Comparison of ENCODE assay signal across 2 cellular contexts in the genomic region with DNA sequence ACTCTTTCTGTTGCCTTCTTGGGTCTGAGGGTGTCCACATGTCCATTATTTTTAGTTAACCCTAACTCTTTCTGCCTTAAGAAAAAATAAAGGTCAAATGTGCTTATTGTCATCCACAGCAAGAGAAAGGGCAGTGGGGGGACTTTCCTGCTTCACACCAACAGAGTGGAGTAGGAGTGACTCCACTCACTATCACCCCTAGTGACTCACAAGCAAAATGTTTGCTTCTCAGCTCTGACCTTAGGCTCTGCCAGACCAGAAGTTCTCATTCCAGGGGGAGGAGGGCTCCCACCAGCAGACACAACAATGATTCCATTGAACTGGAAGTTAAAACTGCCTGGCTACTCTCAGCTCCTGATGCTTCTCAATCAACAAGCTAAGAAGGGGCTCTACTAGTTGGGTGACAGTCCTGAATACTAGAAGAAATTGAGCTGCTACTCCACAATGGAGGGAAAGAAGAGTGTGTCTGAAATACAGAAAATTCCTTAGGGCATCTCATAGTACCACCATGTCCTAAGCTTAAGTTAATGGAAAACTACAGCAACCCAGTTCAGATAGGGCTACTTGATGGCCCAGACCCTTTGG.
TF ChIP-seq lines count a peak whose summit lies in the region.

No MANE protein-coding gene starts in this region.

TF ChIP-seq in K562, 482 proteins besides CTCF, POLR2A, EP300 and RAD21 (continued from another document):
- TF ChIP-seq, protein P1, sequence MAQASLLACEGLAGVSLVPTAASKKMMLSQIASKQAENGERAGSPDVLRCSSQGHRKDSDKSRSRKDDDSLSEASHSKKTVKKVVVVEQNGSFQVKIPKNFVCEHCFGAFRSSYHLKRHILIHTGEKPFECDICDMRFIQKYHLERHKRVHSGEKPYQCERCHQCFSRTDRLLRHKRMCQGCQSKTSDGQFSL (CRISPR knock-in tag; IDR thresholded peaks at IDR 0.05), result no peak
- TF ChIP-seq, protein P1 (tag; IDR thresholded peaks at IDR 0.05), result no peak
- TF ChIP-seq HDAC6 (IDR thresholded peaks at IDR 0.05; ENCODE audit: low read depth, low read length) (no peak), ZNF695 (CRISPR knock-in tag; IDR thresholded peaks at IDR 0.05) (no peak), ZFPM2 (CRISPR knock-in tag; IDR thresholded peaks at IDR 0.05) (no peak), JUNB (CRISPR knock-in tag; conservative IDR thresholded peaks at IDR 0.05) (no peak), NONO (IDR thresholded peaks at IDR 0.05; ENCODE audit: low read depth in 2 of 2, low read length in 1 of 2) (no peak), ZNF316 (IDR thresholded peaks at IDR 0.05) (no peak), ATF1 (CRISPR knock-in tag; IDR thresholded peaks at IDR 0.05) (no peak), ATF1 (tag; IDR thresholded peaks at IDR 0.05) (no peak)

TF ChIP-seq in HepG2, 621 proteins besides CTCF, POLR2A, EP300 and RAD21 (continued from another document and continues in another):
- TF ChIP-seq, protein P2, sequence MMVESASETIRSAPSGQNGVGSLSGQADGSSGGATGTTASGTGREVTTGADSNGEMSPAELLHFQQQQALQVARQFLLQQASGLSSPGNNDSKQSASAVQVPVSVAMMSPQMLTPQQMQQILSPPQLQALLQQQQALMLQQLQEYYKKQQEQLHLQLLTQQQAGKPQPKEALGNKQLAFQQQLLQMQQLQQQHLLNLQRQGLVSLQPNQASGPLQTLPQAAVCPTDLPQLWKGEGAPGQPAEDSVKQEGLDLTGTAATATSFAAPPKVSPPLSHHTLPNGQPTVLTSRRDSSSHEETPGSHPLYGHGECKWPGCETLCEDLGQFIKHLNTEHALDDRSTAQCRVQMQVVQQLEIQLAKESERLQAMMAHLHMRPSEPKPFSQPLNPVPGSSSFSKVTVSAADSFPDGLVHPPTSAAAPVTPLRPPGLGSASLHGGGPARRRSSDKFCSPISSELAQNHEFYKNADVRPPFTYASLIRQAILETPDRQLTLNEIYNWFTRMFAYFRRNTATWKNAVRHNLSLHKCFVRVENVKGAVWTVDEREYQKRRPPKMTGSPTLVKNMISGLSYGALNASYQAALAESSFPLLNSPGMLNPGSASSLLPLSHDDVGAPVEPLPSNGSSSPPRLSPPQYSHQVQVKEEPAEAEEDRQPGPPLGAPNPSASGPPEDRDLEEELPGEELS (CRISPR knock-in tag; IDR thresholded peaks at IDR 0.05), result peak; percentile 81
- TF ChIP-seq ZNF564 (CRISPR knock-in tag; IDR thresholded peaks at IDR 0.05) (no peak), ZFP36L1 (CRISPR knock-in tag; IDR thresholded peaks at IDR 0.05) (no peak), EED (CRISPR knock-in tag; IDR thresholded peaks at IDR 0.05) (no peak), ZNF775 (CRISPR knock-in tag; IDR thresholded peaks at IDR 0.05; ENCODE audit: borderline replicate concordance) (no peak), ZNF572 (CRISPR knock-in tag; IDR thresholded peaks at IDR 0.05) (no peak), ZNF678 (CRISPR knock-in tag; IDR thresholded peaks at IDR 0.05) (no peak), GTF3A (CRISPR knock-in tag; conservative IDR thresholded peaks at IDR 0.05) (no peak), CAMTA2 (CRISPR knock-in tag; IDR thresholded peaks at IDR 0.05; ENCODE audit: borderline replicate concordance) (no peak), ZNF546 (CRISPR knock-in tag; conservative IDR thresholded peaks at IDR 0.05) (no peak), TEAD3 (CRISPR knock-in tag; optimal IDR thresholded peaks at IDR 0.05; ENCODE audit: borderline replicate concordance) (peak; percentile 99), ZKSCAN8 (CRISPR knock-in tag; IDR thresholded peaks at IDR 0.05; ENCODE audit: borderline replicate concordance) (peak; percentile 42; the same call in 1 of the 2 replicates), SRSF4 (IDR thresholded peaks at IDR 0.05; ENCODE audit: low read depth, low read length, poor library complexity, severe bottlenecking) (no peak), TCF7L2 (IDR thresholded peaks at IDR 0.05; ENCODE audit: low read depth, low read length) (no peak), SNAI1 (CRISPR knock-in tag; IDR thresholded peaks at IDR 0.05; ENCODE audit: borderline replicate concordance) (no peak), NCOA5 (CRISPR knock-in tag; IDR thresholded peaks at IDR 0.05) (no peak), SP140L (CRISPR knock-in tag; IDR thresholded peaks at IDR 0.05; ENCODE audit: borderline replicate concordance) (no peak), HNRNPH1 (optimal IDR thresholded peaks at IDR 0.05; ENCODE audit: low read depth, low read length) (no peak), RBM22 (optimal IDR thresholded peaks at IDR 0.05; ENCODE audit: low read length) (no peak), TP53 (CRISPR knock-in tag; conservative IDR thresholded peaks at IDR 0.05) (no peak), ZNF333 (CRISPR knock-in tag; IDR thresholded peaks at IDR 0.05; ENCODE audit: borderline replicate concordance) (no peak), HDAC6 (IDR thresholded peaks at IDR 0.05; ENCODE audit: low read depth, low read length) (no peak), STAT5B (CRISPR knock-in tag; IDR thresholded peaks at IDR 0.05) (no peak), ZNF124 (CRISPR knock-in tag; IDR thresholded peaks at IDR 0.05) (no peak)
- TF ChIP-seq, protein P3, sequence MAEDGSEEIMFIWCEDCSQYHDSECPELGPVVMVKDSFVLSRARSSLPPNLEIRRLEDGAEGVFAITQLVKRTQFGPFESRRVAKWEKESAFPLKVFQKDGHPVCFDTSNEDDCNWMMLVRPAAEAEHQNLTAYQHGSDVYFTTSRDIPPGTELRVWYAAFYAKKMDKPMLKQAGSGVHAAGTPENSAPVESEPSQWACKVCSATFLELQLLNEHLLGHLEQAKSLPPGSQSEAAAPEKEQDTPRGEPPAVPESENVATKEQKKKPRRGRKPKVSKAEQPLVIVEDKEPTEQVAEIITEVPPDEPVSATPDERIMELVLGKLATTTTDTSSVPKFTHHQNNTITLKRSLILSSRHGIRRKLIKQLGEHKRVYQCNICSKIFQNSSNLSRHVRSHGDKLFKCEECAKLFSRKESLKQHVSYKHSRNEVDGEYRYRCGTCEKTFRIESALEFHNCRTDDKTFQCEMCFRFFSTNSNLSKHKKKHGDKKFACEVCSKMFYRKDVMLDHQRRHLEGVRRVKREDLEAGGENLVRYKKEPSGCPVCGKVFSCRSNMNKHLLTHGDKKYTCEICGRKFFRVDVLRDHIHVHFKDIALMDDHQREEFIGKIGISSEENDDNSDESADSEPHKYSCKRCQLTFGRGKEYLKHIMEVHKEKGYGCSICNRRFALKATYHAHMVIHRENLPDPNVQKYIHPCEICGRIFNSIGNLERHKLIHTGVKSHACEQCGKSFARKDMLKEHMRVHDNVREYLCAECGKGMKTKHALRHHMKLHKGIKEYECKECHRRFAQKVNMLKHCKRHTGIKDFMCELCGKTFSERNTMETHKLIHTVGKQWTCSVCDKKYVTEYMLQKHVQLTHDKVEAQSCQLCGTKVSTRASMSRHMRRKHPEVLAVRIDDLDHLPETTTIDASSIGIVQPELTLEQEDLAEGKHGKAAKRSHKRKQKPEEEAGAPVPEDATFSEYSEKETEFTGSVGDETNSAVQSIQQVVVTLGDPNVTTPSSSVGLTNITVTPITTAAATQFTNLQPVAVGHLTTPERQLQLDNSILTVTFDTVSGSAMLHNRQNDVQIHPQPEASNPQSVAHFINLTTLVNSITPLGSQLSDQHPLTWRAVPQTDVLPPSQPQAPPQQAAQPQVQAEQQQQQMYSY (CRISPR knock-in tag; IDR thresholded peaks at IDR 0.05), result no peak
- TF ChIP-seq, protein P4, sequence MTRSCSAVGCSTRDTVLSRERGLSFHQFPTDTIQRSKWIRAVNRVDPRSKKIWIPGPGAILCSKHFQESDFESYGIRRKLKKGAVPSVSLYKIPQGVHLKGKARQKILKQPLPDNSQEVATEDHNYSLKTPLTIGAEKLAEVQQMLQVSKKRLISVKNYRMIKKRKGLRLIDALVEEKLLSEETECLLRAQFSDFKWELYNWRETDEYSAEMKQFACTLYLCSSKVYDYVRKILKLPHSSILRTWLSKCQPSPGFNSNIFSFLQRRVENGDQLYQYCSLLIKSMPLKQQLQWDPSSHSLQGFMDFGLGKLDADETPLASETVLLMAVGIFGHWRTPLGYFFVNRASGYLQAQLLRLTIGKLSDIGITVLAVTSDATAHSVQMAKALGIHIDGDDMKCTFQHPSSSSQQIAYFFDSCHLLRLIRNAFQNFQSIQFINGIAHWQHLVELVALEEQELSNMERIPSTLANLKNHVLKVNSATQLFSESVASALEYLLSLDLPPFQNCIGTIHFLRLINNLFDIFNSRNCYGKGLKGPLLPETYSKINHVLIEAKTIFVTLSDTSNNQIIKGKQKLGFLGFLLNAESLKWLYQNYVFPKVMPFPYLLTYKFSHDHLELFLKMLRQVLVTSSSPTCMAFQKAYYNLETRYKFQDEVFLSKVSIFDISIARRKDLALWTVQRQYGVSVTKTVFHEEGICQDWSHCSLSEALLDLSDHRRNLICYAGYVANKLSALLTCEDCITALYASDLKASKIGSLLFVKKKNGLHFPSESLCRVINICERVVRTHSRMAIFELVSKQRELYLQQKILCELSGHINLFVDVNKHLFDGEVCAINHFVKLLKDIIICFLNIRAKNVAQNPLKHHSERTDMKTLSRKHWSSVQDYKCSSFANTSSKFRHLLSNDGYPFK (CRISPR knock-in tag; IDR thresholded peaks at IDR 0.05; ENCODE audit: borderline replicate concordance), result no peak
- TF ChIP-seq, protein P5, sequence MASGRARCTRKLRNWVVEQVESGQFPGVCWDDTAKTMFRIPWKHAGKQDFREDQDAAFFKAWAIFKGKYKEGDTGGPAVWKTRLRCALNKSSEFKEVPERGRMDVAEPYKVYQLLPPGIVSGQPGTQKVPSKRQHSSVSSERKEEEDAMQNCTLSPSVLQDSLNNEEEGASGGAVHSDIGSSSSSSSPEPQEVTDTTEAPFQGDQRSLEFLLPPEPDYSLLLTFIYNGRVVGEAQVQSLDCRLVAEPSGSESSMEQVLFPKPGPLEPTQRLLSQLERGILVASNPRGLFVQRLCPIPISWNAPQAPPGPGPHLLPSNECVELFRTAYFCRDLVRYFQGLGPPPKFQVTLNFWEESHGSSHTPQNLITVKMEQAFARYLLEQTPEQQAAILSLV (CRISPR knock-in tag; IDR thresholded peaks at IDR 0.05; ENCODE audit: borderline replicate concordance), result no peak
- TF ChIP-seq, protein P6, sequence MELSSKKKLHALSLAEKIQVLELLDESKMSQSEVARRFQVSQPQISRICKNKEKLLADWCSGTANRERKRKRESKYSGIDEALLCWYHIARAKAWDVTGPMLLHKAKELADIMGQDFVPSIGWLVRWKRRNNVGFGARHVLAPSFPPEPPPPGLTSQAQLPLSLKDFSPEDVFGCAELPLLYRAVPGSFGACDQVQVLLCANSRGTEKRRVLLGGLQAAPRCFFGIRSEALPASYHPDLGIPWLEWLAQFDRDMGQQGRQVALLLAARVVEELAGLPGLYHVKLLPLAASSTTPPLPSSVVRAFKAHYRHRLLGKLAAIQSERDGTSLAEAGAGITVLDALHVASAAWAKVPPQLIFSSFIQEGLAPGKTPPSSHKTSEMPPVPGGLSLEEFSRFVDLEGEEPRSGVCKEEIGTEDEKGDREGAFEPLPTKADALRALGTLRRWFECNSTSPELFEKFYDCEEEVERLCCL (CRISPR knock-in tag; IDR thresholded peaks at IDR 0.05; ENCODE audit: borderline replicate concordance), result no peak
- TF ChIP-seq, protein P7, sequence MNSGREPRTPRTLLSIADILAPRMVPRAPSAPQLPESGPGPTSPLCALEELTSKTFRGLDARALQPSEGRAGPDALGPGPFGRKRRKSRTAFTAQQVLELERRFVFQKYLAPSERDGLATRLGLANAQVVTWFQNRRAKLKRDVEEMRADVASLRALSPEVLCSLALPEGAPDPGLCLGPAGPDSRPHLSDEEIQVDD (CRISPR knock-in tag; IDR thresholded peaks at IDR 0.05; ENCODE audit: borderline replicate concordance), result no peak
- TF ChIP-seq, protein P8, sequence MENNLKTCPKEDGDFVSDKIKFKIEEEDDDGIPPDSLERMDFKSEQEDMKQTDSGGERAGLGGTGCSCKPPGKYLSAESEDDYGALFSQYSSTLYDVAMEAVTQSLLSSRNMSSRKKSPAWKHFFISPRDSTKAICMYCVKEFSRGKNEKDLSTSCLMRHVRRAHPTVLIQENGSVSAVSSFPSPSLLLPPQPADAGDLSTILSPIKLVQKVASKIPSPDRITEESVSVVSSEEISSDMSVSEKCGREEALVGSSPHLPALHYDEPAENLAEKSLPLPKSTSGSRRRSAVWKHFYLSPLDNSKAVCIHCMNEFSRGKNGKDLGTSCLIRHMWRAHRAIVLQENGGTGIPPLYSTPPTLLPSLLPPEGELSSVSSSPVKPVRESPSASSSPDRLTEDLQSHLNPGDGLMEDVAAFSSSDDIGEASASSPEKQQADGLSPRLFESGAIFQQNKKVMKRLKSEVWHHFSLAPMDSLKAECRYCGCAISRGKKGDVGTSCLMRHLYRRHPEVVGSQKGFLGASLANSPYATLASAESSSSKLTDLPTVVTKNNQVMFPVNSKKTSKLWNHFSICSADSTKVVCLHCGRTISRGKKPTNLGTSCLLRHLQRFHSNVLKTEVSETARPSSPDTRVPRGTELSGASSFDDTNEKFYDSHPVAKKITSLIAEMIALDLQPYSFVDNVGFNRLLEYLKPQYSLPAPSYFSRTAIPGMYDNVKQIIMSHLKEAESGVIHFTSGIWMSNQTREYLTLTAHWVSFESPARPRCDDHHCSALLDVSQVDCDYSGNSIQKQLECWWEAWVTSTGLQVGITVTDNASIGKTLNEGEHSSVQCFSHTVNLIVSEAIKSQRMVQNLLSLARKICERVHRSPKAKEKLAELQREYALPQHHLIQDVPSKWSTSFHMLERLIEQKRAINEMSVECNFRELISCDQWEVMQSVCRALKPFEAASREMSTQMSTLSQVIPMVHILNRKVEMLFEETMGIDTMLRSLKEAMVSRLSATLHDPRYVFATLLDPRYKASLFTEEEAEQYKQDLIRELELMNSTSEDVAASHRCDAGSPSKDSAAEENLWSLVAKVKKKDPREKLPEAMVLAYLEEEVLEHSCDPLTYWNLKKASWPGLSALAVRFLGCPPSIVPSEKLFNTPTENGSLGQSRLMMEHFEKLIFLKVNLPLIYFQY (CRISPR knock-in tag; IDR thresholded peaks at IDR 0.05; ENCODE audit: borderline replicate concordance), result 0 out of 2 replicates have a peak, but pooled peaks have one; percentile 11
